28 cellular contexts compared by ENCODE assay signal in the genomic region with DNA sequence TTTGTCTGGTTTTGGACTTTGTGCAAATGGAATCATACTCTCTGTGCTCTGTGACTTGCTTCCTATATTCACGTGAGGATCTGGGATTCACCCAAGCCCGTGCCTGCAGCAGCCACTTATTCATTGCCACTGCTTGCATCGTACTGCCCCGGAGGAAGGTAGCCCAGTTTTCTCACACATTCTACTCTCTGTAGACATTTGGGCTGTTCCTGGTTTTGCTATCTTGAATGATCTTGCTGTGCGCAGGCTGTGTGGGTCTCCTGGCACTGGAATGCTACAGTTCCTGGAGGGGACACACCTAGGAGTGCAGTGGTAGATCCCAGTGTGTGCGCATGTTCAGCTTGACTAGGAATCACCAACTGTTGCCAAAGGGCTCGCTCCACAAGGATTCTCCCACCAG.
DNase-seq lines count a peak whose midpoint lies in the region; ATAC-seq, FAIRE-seq and TF ChIP-seq lines count a peak whose summit lies in the region.
"Had no signal": no experiment of that assay in that cellular context is flagged by ENCODE, and none has a peak within 500 bp of the region (broad histone marks: within the 10 kb centered on the region; RNA-seq: fewer than 3 reads in every experiment).

No MANE protein-coding gene starts in this region.

- no peaks in the 10 kb centered on the region for H3K36me3 Mint-ChIP-seq in activated T-helper 17 cell treated with anti-CD3 and anti-CD28 coated beads, Interleukin-2, amount 50 U/mL, for 72 hours (ENCODE audit: low read depth)
- H3K36me3 Mint-ChIP-seq in activated naive CD4-positive, alpha-beta T cell treated with anti-CD3 and anti-CD28 coated beads, Interleukin-2, amount 10 ng/mL, durations not matched to agents 7 days and 5 days: no peaks in the 10 kb centered on the region

- H3K36me3 ChIP-seq in Karpas-422 (ENCODE audit: insufficient read depth, low read length): no peaks in the 10 kb centered on the region
- no peaks in the 10 kb centered on the region for H3K36me3 ChIP-seq in K562 (ENCODE audit: control insufficient read depth, insufficient read depth, low read length)
- H3K36me3 ChIP-seq in keratinocyte (ENCODE audit: control insufficient read depth in 2 of 2, extremely low read depth in 1 of 2, insufficient read depth in 2 of 2, low read length in 2 of 2): no peaks in the 10 kb centered on the region
- H3K36me3 ChIP-seq: cardiac muscle cell, Peyer's patch, upper lobe of right lung had no signal

- H3K4me3 Mint-ChIP-seq in activated T-helper 17 cell treated with anti-CD3 and anti-CD28 coated beads, Interleukin-2, amount 50 U/mL, for 72 hours: no peak overlapping the region
- no peak overlapping the region for H3K4me3 Mint-ChIP-seq in activated naive CD4-positive, alpha-beta T cell treated with anti-CD3 and anti-CD28 coated beads, Interleukin-2, amount 10 ng/mL, durations not matched to agents 7 days and 5 days
- H3K4me3 Mint-ChIP-seq: activated CD4-positive, alpha-beta T cell treated with anti-CD3 and anti-CD28 coated beads, Interleukin-2, amount 10 ng/mL, durations not matched to agents 24 days and 14 days; activated naive CD4-positive, alpha-beta T cell treated with anti-CD3 and anti-CD28 coated beads for 36 hours; memory B cell had no signal

- H3K79me2 ChIP-seq in Karpas-422 (ENCODE audit: low read length) (peaks cover 19% of the 10 kb centered on the region; the same call in 1 of the 2 replicates), K562 (ENCODE audit: control insufficient read depth, insufficient read depth, low read length) (no peaks in the 10 kb centered on the region), keratinocyte (ENCODE audit: control insufficient read depth, insufficient read depth, low read length) (no peaks in the 10 kb centered on the region)

- in situ Hi-C loops in K562 (cut with MboI): no loop called here

- no peaks in the 10 kb centered on the region for H4K20me1 ChIP-seq in Karpas-422 (ENCODE audit: insufficient read depth, low read depth, low read length)
- H4K20me1 ChIP-seq in K562 (replicated peaks; ENCODE audit: control insufficient read depth, insufficient read depth, low read length): no peaks in the 10 kb centered on the region
- no peaks in the 10 kb centered on the region for H4K20me1 ChIP-seq in keratinocyte (ENCODE audit: control insufficient read depth, extremely low read depth, insufficient read depth, low read length)

- CTCF ChIA-PET in A549 (lab: Yijun Ruan, JAX): no interaction called here
- CTCF ChIA-PET in K562 (lab: Yijun Ruan, JAX; ENCODE audit: low intra/inter-chr PET ratio): no interaction called here
- CTCF ChIA-PET in activated naive CD4-positive, alpha-beta T cell treated with anti-CD3 and anti-CD28 coated beads, Interleukin-2, amount 10 ng/mL, durations not matched to agents 7 days and 5 days (lab: Charles Lee): no interaction called here

- H3K27ac ChIP-seq in A549 (peak overlapping the region; percentile 60 to 84; a peak in 5 of 6 replicates), Karpas-422 (ENCODE audit: low read length) (peak overlapping the region; percentile 97), K562 (ENCODE audit: extremely low read depth, low read depth, low read length) (no peak overlapping the region), keratinocyte (ENCODE audit: control insufficient read depth, insufficient read depth, low read length) (no peak overlapping the region)
- H3K27ac ChIP-seq: cardiac muscle cell, Peyer's patch, skin epidermis, upper lobe of right lung had no signal

- DNase-seq in A549 (ENCODE audit: low read depth in 1 of 2, low spot score in 1 of 2) (no peak), Karpas-422 (no peak), K562 (ENCODE audit: extremely low read depth in 1 of 4, low spot score in 3 of 4) (no peak), keratinocyte (ENCODE audit: low read depth, low spot score) (no peak), HK-2 (ENCODE audit: unreplicated experiment) (no peak)
- no peak for DNase-seq in activated naive CD4-positive, alpha-beta T cell treated with anti-CD3 and anti-CD28 coated beads, Interleukin-2, amount 10 ng/mL, durations not matched to agents 7 days and 5 days
- DNase-seq: ACHN; activated CD4-positive, alpha-beta T cell treated with anti-CD3 and anti-CD28 coated beads, Interleukin-2, amount 10 ng/mL, durations not matched to agents 24 days and 14 days; activated naive CD4-positive, alpha-beta T cell treated with anti-CD3 and anti-CD28 coated beads for 36 hours; activated T-cell treated with anti-CD3 and anti-CD28 coated beads, Interleukin-2, amount 50 U/mL, for 48 hours; C1 segment of cervical spinal cord; Calu3; dermis blood vessel endothelial cell; glutamatergic neuron; HCEC 1CT; NCI-H510A; Peyer's patch; SIG-M5; stimulated activated CD4-positive, alpha-beta T cell treated with anti-CD3 and anti-CD28 coated beads, Interleukin-2, amount 100 ng/mL, for 24 hours; T-helper 1 cell; upper lobe of right lung had no signal

- H2AFZ ChIP-seq in Karpas-422 (ENCODE audit: low read length) (0 out of 2 replicates have a peak overlapping the region, but pooled peaks have one; percentile 8), K562 (ENCODE audit: low read depth, low read length) (peak overlapping the region; percentile 57), keratinocyte (ENCODE audit: control insufficient read depth, low read length) (no peak overlapping the region)

- H3K4me2 ChIP-seq in A549 (peak overlapping the region; percentile 50; the same call in 2 of the 3 replicates), Karpas-422 (ENCODE audit: low read depth, low read length, poor library complexity, severe bottlenecking) (peak overlapping the region; percentile 84), K562 (ENCODE audit: insufficient read depth, low read length) (no peak overlapping the region), keratinocyte (ENCODE audit: control insufficient read depth, extremely low read depth, insufficient read depth, low read depth, low read length) (peak overlapping the region; percentile 4)

- no peaks in the 10 kb centered on the region for H3K27me3 ChIP-seq in Karpas-422 (ENCODE audit: low read length)
- no peaks in the 10 kb centered on the region; a peak in 1 of 5 replicates for H3K27me3 ChIP-seq in K562 (ENCODE audit: control insufficient read depth in 2 of 2, insufficient read depth in 2 of 2, low read length in 2 of 2)
- H3K27me3 ChIP-seq in keratinocyte (ENCODE audit: control insufficient read depth, extremely low read depth, insufficient read depth, low read length): no peaks in the 10 kb centered on the region
- H3K27me3 ChIP-seq: cardiac muscle cell, Peyer's patch, upper lobe of right lung had no signal

- FAIRE-seq in A549 (lab: Jason Lieb, UNC) (no peak), K562 (lab: Jason Lieb, UNC) (no peak), keratinocyte (lab: Jason Lieb, UNC) (no peak)
- FAIRE-seq: endometrium, GM12891 had no signal

- H3K9me1 ChIP-seq in K562 (ENCODE audit: control insufficient read depth, insufficient read depth, low read length): no peaks in the 10 kb centered on the region
- no peaks in the 10 kb centered on the region for H3K9me1 ChIP-seq in keratinocyte (ENCODE audit: control insufficient read depth, extremely low read depth, insufficient read depth, low read length)

- TF ChIP-seq POLR2A in A549 (IDR thresholded peaks at IDR 0.05; ENCODE audit: low read length) (no peak), K562 (conservative IDR thresholded peaks at IDR 0.05) (no peak)

- 0 out of 6 replicates have a peak, but pooled peaks of 1 of the 2 experiments have one; percentile 39 for ATAC-seq in A549
- peak; percentile 70 for ATAC-seq in K562
- ATAC-seq in HG03342 (IDR thresholded peaks at IDR 0.05; ENCODE audit: unreplicated experiment): no peak
- ATAC-seq in activated T-helper 17 cell treated with anti-CD3 and anti-CD28 coated beads, Interleukin-2, amount 50 U/mL, for 72 hours (replicated peaks): no peak

- TF ChIP-seq RAD21 in A549 (conservative IDR thresholded peaks at IDR 0.05 in 1 of 2, IDR thresholded peaks at IDR 0.05 in 1 of 2) (no peak), K562 (CRISPR knock-in tag; conservative IDR thresholded peaks at IDR 0.05 in 1 of 2, IDR thresholded peaks at IDR 0.05 in 1 of 2) (no peak)

- H3K4me1 Mint-ChIP-seq in activated T-helper 17 cell treated with anti-CD3 and anti-CD28 coated beads, Interleukin-2, amount 50 U/mL, for 72 hours: peaks cover 6% of the 10 kb centered on the region
- no peaks in the 10 kb centered on the region for H3K4me1 Mint-ChIP-seq in activated naive CD4-positive, alpha-beta T cell treated with anti-CD3 and anti-CD28 coated beads, Interleukin-2, amount 10 ng/mL, durations not matched to agents 7 days and 5 days
- H3K4me1 Mint-ChIP-seq: activated CD4-positive, alpha-beta T cell treated with anti-CD3 and anti-CD28 coated beads, Interleukin-2, amount 10 ng/mL, durations not matched to agents 24 days and 14 days had no signal

- 86% methylated on average over 7 of the region's 7 CpGs for WGBS in A549 (ENCODE audit: missing lambda C conversion rate)
- WGBS in K562 (ENCODE audit: insufficient coverage, low coverage, missing lambda C conversion rate): 35% methylated on average over 7 of the region's 7 CpGs

- no peaks in the 10 kb centered on the region for H3K9me2 ChIP-seq in Karpas-422 (replicated peaks; ENCODE audit: insufficient read depth, low read length)

- no TSS peak for BruUV-seq in K562 (replicated peaks; lab: Mats Ljungman, UMichigan)

- no peaks in the 10 kb centered on the region for H3K9me3 ChIP-seq in A549
- H3K9me3 ChIP-seq in Karpas-422 (ENCODE audit: low read length): no peaks in the 10 kb centered on the region
- no peaks in the 10 kb centered on the region for H3K9me3 ChIP-seq in K562 (replicated peaks; ENCODE audit: control insufficient read depth, insufficient read depth, low read depth, low read length)
- H3K9me3 ChIP-seq in keratinocyte (ENCODE audit: control insufficient read depth, low read depth, low read length): no peaks in the 10 kb centered on the region
- H3K9me3 ChIP-seq: Peyer's patch, upper lobe of right lung had no signal

- intact Hi-C loops in K562 (cut with micrococcal nuclease): no loop called here

- H3K4me3 ChIP-seq in A549 (no peak overlapping the region), Karpas-422 (ENCODE audit: low read length) (peak overlapping the region; percentile 62; the same call in 1 of the 2 replicates), K562 (no peak overlapping the region), keratinocyte (ENCODE audit: control insufficient read depth in 2 of 3, extremely low read depth in 1 of 3, insufficient read depth in 2 of 3, low read depth in 1 of 3, low read length in 3 of 3) (no peak overlapping the region)
- H3K4me3 ChIP-seq: cardiac muscle cell, Peyer's patch, skin epidermis, upper lobe of right lung had no signal

- H3K9me3 Mint-ChIP-seq in activated T-helper 17 cell treated with anti-CD3 and anti-CD28 coated beads, Interleukin-2, amount 50 U/mL, for 72 hours: no peaks in the 10 kb centered on the region
- H3K9me3 Mint-ChIP-seq in activated naive CD4-positive, alpha-beta T cell treated with anti-CD3 and anti-CD28 coated beads, Interleukin-2, amount 10 ng/mL, durations not matched to agents 7 days and 5 days: no peaks in the 10 kb centered on the region
- H3K9me3 Mint-ChIP-seq: activated CD4-positive, alpha-beta T cell treated with anti-CD3 and anti-CD28 coated beads, Interleukin-2, amount 10 ng/mL, durations not matched to agents 24 days and 14 days; activated naive CD4-positive, alpha-beta T cell treated with anti-CD3 and anti-CD28 coated beads for 36 hours had no signal

- TF ChIP-seq CTCF in A549 (IDR thresholded peaks at IDR 0.05) (no peak), K562 (IDR thresholded peaks at IDR 0.05 in 2 of 3, conservative IDR thresholded peaks at IDR 0.05 in 1 of 3; ENCODE audit: insufficient read depth in 2 of 3, low read depth in 1 of 3, low read length in 3 of 3) (no peak), keratinocyte (optimal IDR thresholded peaks at IDR 0.05 in 1 of 3, IDR thresholded peaks at IDR 0.05 in 1 of 3, conservative IDR thresholded peaks at IDR 0.05 in 1 of 3; ENCODE audit: extremely low read depth in 1 of 3, insufficient read depth in 2 of 3, low read length in 3 of 3) (no peak)

- dilution Hi-C loops in keratinocyte (cut with MboI; ENCODE audit: extremely low pct_ligation_motif_present, low sequenced_read_pairs): no loop called here

- POLR2A ChIA-PET in A549 (lab: Yijun Ruan, JAX) (no interaction called here), K562 (lab: Yijun Ruan, JAX) (interaction anchor here (1.1 kb wide), 1 partner anchor 17 kb away, joined by 4 read pairs; no protein-coding TSS in a partner anchor)

- TF ChIP-seq EP300 in A549 (IDR thresholded peaks at IDR 0.05) (no peak), K562 (IDR thresholded peaks at IDR 0.05; ENCODE audit: low read length) (no peak; the same call in 1 of the 2 replicates)

- H3K4me1 ChIP-seq in A549: peaks cover 38% of the 10 kb centered on the region
- H3K4me1 ChIP-seq in Karpas-422 (ENCODE audit: low read length): peaks cover 99% of the 10 kb centered on the region
- peaks cover 5 to 19% of the 10 kb centered on the region in 2 experiments; a peak in 4 of 5 replicates for H3K4me1 ChIP-seq in K562 (replicated peaks in 1 of 2; ENCODE audit: control insufficient read depth in 2 of 2, insufficient read depth in 2 of 2, low read length in 2 of 2)
- peaks cover 16% of the 10 kb centered on the region for H3K4me1 ChIP-seq in keratinocyte (ENCODE audit: control insufficient read depth, extremely low read depth, insufficient read depth, low read length)
- H3K4me1 ChIP-seq: Peyer's patch, upper lobe of right lung had no signal

- H3K9ac ChIP-seq in Karpas-422 (ENCODE audit: low read length) (peak overlapping the region; percentile 71), K562 (ENCODE audit: insufficient read depth in 1 of 2, low read depth in 2 of 2, low read length in 2 of 2) (no peak overlapping the region), keratinocyte (ENCODE audit: control insufficient read depth, extremely low read depth, insufficient read depth, low read length) (no peak overlapping the region)

- H3K27ac Mint-ChIP-seq in activated T-helper 17 cell treated with anti-CD3 and anti-CD28 coated beads, Interleukin-2, amount 50 U/mL, for 72 hours: no peak overlapping the region
- H3K27ac Mint-ChIP-seq in activated naive CD4-positive, alpha-beta T cell treated with anti-CD3 and anti-CD28 coated beads, Interleukin-2, amount 10 ng/mL, durations not matched to agents 7 days and 5 days: no peak overlapping the region
- H3K27ac Mint-ChIP-seq: activated CD4-positive, alpha-beta T cell treated with anti-CD3 and anti-CD28 coated beads, Interleukin-2, amount 10 ng/mL, durations not matched to agents 24 days and 14 days; activated naive CD4-positive, alpha-beta T cell treated with anti-CD3 and anti-CD28 coated beads for 36 hours had no signal

- peaks cover 11% of the 10 kb centered on the region for H3K27me3 Mint-ChIP-seq in activated T-helper 17 cell treated with anti-CD3 and anti-CD28 coated beads, Interleukin-2, amount 50 U/mL, for 72 hours
- H3K27me3 Mint-ChIP-seq in activated naive CD4-positive, alpha-beta T cell treated with anti-CD3 and anti-CD28 coated beads, Interleukin-2, amount 10 ng/mL, durations not matched to agents 7 days and 5 days: peaks cover 10% of the 10 kb centered on the region
- H3K27me3 Mint-ChIP-seq: activated CD4-positive, alpha-beta T cell treated with anti-CD3 and anti-CD28 coated beads, Interleukin-2, amount 10 ng/mL, durations not matched to agents 24 days and 14 days had no signal

Comparison
In these comparisons a context has a peak if more than half of its experiments do, and no peak if none do; other contexts are left out.
1. H3K27ac ChIP-seq: peak in A549 (2 of 2) and Karpas-422 (single experiment); none in K562 (single experiment) and keratinocyte (single experiment).